ENCODE assay signal across 26 cellular contexts in genomic region chr10:131119626-131120355, GRCh38.
"Had no signal": no experiment of that assay in that cellular context is flagged by ENCODE, and none has a peak within 500 bp of the region (broad histone marks: within the 10 kb centered on the region; RNA-seq: fewer than 3 reads in every experiment).

No MANE protein-coding gene starts in this region.

- H3K9me3 ChIP-seq: lower lobe of right lung, neutrophil, right atrium auricular region, thyroid gland, vagina had no signal

- H3K9me3 Mint-ChIP-seq: immature natural killer cell had no signal

- H3K36me3 Mint-ChIP-seq: immature natural killer cell; naive thymus-derived CD8-positive, alpha-beta T cell had no signal

- H3K27me3 Mint-ChIP-seq: naive thymus-derived CD8-positive, alpha-beta T cell had no signal

- H3K4me3 ChIP-seq: coronary artery, esophagus muscularis mucosa, lower lobe of right lung, right atrium auricular region, smooth muscle cell, stomach, thyroid gland, vagina had no signal

- ATAC-seq: foreskin keratinocyte; left ventricle myocardium superior; lower lobe of right lung; naive thymus-derived CD8-positive, alpha-beta T cell; sciatic nerve had no signal

- H3K4me2 ChIP-seq: smooth muscle cell had no signal

- H3K27me3 ChIP-seq: foreskin keratinocyte, neutrophil, right atrium auricular region, thyroid gland, vagina had no signal

- H3K27ac ChIP-seq: coronary artery, esophagus muscularis mucosa, foreskin keratinocyte, lower lobe of right lung, neutrophil, parathyroid adenoma, right atrium auricular region, stomach, thyroid gland, vagina had no signal

- H3K4me1 Mint-ChIP-seq: immature natural killer cell; naive thymus-derived CD8-positive, alpha-beta T cell had no signal

- H3K79me2 ChIP-seq: parathyroid adenoma had no signal

- H3K4me3 Mint-ChIP-seq: immature natural killer cell; naive thymus-derived CD8-positive, alpha-beta T cell had no signal

- H3K36me3 ChIP-seq: esophagus muscularis mucosa, lower lobe of right lung, neutrophil, right atrium auricular region, stomach, thyroid gland, vagina had no signal

- H3K27ac Mint-ChIP-seq: immature natural killer cell; naive thymus-derived CD8-positive, alpha-beta T cell; progenitor cell of endocrine pancreas had no signal

- H2AFZ ChIP-seq: parathyroid adenoma had no signal

- H3K4me1 ChIP-seq: esophagus muscularis mucosa, foreskin keratinocyte, lower lobe of right lung, parathyroid adenoma, right atrium auricular region, stomach, thyroid gland, vagina had no signal

- DNase-seq: dermis blood vessel endothelial cell; effector memory CD4-positive, alpha-beta T cell; foreskin keratinocyte; hypothalamus; immature natural killer cell; islet precursor cell; left ventricle myocardium superior; lower lobe of right lung; naive thymus-derived CD8-positive, alpha-beta T cell; stimulated activated CD4-positive, alpha-beta T cell treated with anti-CD3 and anti-CD28 coated beads, Interleukin-12 subunit alpha, Interleukin-12 subunit beta, amount 100 ng/mL, for 4 hours; stimulated activated CD4-positive, alpha-beta T cell treated with anti-CD3 and anti-CD28 coated beads, Interleukin-1b, Interleukin-23, amount 100 ng/mL, for 48 hours; stimulated activated CD4-positive, alpha-beta T cell treated with anti-CD3 and anti-CD28 coated beads, Interleukin-4, amount 100 ng/mL, for 1 hour; stimulated activated CD8-positive, alpha-beta memory T cell treated with anti-CD3 and anti-CD28 coated beads, Interleukin-4, amount 100 ng/mL, for 48 hours; stimulated activated naive CD4-positive, alpha-beta T cell treated with Interleukin-2 at 50 U/mL for 16 hours; stomach; thyroid gland; trophoblast cell had no signal
